Comparison of ENCODE assay signal across 1 cellular context in genomic region chr2:60885683-60886082, GRCh38.
TF ChIP-seq lines count a peak whose summit lies in the region.

No MANE protein-coding gene starts in this region.

TF ChIP-seq in HepG2, 621 proteins besides CTCF, POLR2A, EP300 and RAD21 (continued from another document and continues in another):
- TF ChIP-seq, protein P1, sequence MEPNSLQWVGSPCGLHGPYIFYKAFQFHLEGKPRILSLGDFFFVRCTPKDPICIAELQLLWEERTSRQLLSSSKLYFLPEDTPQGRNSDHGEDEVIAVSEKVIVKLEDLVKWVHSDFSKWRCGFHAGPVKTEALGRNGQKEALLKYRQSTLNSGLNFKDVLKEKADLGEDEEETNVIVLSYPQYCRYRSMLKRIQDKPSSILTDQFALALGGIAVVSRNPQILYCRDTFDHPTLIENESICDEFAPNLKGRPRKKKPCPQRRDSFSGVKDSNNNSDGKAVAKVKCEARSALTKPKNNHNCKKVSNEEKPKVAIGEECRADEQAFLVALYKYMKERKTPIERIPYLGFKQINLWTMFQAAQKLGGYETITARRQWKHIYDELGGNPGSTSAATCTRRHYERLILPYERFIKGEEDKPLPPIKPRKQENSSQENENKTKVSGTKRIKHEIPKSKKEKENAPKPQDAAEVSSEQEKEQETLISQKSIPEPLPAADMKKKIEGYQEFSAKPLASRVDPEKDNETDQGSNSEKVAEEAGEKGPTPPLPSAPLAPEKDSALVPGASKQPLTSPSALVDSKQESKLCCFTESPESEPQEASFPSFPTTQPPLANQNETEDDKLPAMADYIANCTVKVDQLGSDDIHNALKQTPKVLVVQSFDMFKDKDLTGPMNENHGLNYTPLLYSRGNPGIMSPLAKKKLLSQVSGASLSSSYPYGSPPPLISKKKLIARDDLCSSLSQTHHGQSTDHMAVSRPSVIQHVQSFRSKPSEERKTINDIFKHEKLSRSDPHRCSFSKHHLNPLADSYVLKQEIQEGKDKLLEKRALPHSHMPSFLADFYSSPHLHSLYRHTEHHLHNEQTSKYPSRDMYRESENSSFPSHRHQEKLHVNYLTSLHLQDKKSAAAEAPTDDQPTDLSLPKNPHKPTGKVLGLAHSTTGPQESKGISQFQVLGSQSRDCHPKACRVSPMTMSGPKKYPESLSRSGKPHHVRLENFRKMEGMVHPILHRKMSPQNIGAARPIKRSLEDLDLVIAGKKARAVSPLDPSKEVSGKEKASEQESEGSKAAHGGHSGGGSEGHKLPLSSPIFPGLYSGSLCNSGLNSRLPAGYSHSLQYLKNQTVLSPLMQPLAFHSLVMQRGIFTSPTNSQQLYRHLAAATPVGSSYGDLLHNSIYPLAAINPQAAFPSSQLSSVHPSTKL (CRISPR knock-in tag; IDR thresholded peaks at IDR 0.05), result peak; percentile 73
- TF ChIP-seq HDAC1 (CRISPR knock-in tag; IDR thresholded peaks at IDR 0.05), result 0 out of 2 replicates have a peak, but pooled peaks have one; percentile 23
- TF ChIP-seq HHEX (CRISPR knock-in tag; IDR thresholded peaks at IDR 0.05), result 0 out of 2 replicates have a peak, but pooled peaks have one; percentile 37
- no peak for TF ChIP-seq ETV6 (CRISPR knock-in tag; conservative IDR thresholded peaks at IDR 0.05)
- TF ChIP-seq, protein P2, sequence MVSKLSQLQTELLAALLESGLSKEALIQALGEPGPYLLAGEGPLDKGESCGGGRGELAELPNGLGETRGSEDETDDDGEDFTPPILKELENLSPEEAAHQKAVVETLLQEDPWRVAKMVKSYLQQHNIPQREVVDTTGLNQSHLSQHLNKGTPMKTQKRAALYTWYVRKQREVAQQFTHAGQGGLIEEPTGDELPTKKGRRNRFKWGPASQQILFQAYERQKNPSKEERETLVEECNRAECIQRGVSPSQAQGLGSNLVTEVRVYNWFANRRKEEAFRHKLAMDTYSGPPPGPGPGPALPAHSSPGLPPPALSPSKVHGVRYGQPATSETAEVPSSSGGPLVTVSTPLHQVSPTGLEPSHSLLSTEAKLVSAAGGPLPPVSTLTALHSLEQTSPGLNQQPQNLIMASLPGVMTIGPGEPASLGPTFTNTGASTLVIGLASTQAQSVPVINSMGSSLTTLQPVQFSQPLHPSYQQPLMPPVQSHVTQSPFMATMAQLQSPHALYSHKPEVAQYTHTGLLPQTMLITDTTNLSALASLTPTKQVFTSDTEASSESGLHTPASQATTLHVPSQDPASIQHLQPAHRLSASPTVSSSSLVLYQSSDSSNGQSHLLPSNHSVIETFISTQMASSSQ (IDR thresholded peaks at IDR 0.05; ENCODE audit: low read depth), result peak; percentile 82
- TF ChIP-seq, protein P2 (CRISPR knock-in tag; IDR thresholded peaks at IDR 0.05; ENCODE audit: borderline replicate concordance), result peak; percentile 81; the same call in 1 of the 2 replicates
- TF ChIP-seq ISL2 (CRISPR knock-in tag; IDR thresholded peaks at IDR 0.05), result peak; percentile 74
- TF ChIP-seq TFE3 (CRISPR knock-in tag; IDR thresholded peaks at IDR 0.05), result no peak
- TF ChIP-seq KDM4B (CRISPR knock-in tag; IDR thresholded peaks at IDR 0.05), result no peak
- TF ChIP-seq, protein P3, sequence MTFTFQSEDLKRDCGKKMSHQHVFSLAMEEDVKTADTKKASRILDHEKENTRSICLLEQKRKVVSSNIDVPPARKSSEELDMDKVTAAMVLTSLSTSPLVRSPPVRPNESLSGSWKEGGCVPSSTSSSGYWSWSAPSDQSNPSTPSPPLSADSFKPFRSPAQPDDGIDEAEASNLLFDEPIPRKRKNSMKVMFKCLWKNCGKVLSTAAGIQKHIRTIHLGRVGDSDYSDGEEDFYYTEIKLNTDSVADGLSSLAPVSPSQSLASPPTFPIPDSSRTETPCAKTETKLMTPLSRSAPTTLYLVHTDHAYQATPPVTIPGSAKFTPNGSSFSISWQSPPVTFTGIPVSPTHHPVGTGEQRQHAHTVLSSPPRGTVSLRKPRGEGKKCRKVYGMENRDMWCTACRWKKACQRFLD (CRISPR knock-in tag; IDR thresholded peaks at IDR 0.05; ENCODE audit: borderline replicate concordance), result no peak
- TF ChIP-seq RFX1 (IDR thresholded peaks at IDR 0.05), result no peak
- TF ChIP-seq GABPA (IDR thresholded peaks at IDR 0.05; ENCODE audit: low read depth, low read length), result no peak
- no peak for TF ChIP-seq GABPA (CRISPR knock-in tag; IDR thresholded peaks at IDR 0.05; ENCODE audit: low read depth)
- TF ChIP-seq RERE (CRISPR knock-in tag; IDR thresholded peaks at IDR 0.05; ENCODE audit: low read depth), result peak; percentile 76; the same call in 1 of the 2 replicates
- peak; percentile 64 for TF ChIP-seq NCOA2 (CRISPR knock-in tag; IDR thresholded peaks at IDR 0.05)
- peak; percentile 51; the same call in 1 of the 2 replicates for TF ChIP-seq KMT2A (CRISPR knock-in tag; IDR thresholded peaks at IDR 0.05)
- TF ChIP-seq, protein P4, sequence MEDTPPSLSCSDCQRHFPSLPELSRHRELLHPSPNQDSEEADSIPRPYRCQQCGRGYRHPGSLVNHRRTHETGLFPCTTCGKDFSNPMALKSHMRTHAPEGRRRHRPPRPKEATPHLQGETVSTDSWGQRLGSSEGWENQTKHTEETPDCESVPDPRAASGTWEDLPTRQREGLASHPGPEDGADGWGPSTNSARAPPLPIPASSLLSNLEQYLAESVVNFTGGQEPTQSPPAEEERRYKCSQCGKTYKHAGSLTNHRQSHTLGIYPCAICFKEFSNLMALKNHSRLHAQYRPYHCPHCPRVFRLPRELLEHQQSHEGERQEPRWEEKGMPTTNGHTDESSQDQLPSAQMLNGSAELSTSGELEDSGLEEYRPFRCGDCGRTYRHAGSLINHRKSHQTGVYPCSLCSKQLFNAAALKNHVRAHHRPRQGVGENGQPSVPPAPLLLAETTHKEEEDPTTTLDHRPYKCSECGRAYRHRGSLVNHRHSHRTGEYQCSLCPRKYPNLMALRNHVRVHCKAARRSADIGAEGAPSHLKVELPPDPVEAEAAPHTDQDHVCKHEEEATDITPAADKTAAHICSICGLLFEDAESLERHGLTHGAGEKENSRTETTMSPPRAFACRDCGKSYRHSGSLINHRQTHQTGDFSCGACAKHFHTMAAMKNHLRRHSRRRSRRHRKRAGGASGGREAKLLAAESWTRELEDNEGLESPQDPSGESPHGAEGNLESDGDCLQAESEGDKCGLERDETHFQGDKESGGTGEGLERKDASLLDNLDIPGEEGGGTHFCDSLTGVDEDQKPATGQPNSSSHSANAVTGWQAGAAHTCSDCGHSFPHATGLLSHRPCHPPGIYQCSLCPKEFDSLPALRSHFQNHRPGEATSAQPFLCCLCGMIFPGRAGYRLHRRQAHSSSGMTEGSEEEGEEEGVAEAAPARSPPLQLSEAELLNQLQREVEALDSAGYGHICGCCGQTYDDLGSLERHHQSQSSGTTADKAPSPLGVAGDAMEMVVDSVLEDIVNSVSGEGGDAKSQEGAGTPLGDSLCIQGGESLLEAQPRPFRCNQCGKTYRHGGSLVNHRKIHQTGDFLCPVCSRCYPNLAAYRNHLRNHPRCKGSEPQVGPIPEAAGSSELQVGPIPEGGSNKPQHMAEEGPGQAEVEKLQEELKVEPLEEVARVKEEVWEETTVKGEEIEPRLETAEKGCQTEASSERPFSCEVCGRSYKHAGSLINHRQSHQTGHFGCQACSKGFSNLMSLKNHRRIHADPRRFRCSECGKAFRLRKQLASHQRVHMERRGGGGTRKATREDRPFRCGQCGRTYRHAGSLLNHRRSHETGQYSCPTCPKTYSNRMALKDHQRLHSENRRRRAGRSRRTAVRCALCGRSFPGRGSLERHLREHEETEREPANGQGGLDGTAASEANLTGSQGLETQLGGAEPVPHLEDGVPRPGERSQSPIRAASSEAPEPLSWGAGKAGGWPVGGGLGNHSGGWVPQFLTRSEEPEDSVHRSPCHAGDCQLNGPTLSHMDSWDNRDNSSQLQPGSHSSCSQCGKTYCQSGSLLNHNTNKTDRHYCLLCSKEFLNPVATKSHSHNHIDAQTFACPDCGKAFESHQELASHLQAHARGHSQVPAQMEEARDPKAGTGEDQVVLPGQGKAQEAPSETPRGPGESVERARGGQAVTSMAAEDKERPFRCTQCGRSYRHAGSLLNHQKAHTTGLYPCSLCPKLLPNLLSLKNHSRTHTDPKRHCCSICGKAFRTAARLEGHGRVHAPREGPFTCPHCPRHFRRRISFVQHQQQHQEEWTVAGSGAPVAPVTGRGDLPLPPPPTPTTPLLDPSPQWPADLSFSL (CRISPR knock-in tag; IDR thresholded peaks at IDR 0.05), result peak; percentile 72
- TF ChIP-seq HOXD1 (CRISPR knock-in tag; IDR thresholded peaks at IDR 0.05), result no peak
- TF ChIP-seq NFKBIZ (CRISPR knock-in tag; IDR thresholded peaks at IDR 0.05), result no peak
- TF ChIP-seq MTA1 (CRISPR knock-in tag; IDR thresholded peaks at IDR 0.05; ENCODE audit: borderline replicate concordance), result no peak
- no peak for TF ChIP-seq MTF1 (CRISPR knock-in tag; IDR thresholded peaks at IDR 0.05)
- TF ChIP-seq SALL1 (CRISPR knock-in tag; IDR thresholded peaks at IDR 0.05), result peak; percentile 31; the same call in 1 of the 2 replicates
- TF ChIP-seq IKZF4 (CRISPR knock-in tag; IDR thresholded peaks at IDR 0.05; ENCODE audit: borderline replicate concordance, low read depth, not compliant biosample characterization), result no peak
- TF ChIP-seq, protein P5, sequence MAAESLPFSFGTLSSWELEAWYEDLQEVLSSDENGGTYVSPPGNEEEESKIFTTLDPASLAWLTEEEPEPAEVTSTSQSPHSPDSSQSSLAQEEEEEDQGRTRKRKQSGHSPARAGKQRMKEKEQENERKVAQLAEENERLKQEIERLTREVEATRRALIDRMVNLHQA (CRISPR knock-in tag; IDR thresholded peaks at IDR 0.05), result no peak
- no peak for TF ChIP-seq HNF4A (CRISPR knock-in tag; IDR thresholded peaks at IDR 0.05)
- 0 out of 2 replicates have a peak, but pooled peaks have one; percentile 28 for TF ChIP-seq TBX2 (CRISPR knock-in tag; IDR thresholded peaks at IDR 0.05; ENCODE audit: borderline replicate concordance)
- no peak for TF ChIP-seq NFE2L2 (IDR thresholded peaks at IDR 0.05; ENCODE audit: low read length)
- TF ChIP-seq, protein P6, sequence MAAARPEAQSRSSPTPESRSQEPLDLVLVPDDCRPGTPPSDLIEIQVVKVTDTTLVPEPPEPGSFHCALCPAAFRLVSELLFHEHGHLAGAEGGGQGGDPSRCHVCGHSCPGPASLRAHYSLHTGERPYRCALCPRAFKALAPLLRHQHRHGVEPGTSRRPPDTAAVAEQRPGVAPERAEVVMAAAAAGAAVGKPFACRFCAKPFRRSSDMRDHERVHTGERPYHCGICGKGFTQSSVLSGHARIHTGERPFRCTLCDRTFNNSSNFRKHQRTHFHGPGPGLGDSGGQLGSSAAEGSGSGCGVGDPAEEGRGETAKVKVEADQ (CRISPR knock-in tag; IDR thresholded peaks at IDR 0.05; ENCODE audit: borderline replicate concordance), result no peak
- TF ChIP-seq NR2F2 (IDR thresholded peaks at IDR 0.05; ENCODE audit: borderline replicate concordance, low read depth), result peak; percentile 55; the same call in 1 of the 2 replicates
- no peak for TF ChIP-seq FOXP1 (IDR thresholded peaks at IDR 0.05)
- peak; percentile 77 for TF ChIP-seq FOXP1 (CRISPR knock-in tag; IDR thresholded peaks at IDR 0.05)
- no peak for TF ChIP-seq SCMH1 (CRISPR knock-in tag; IDR thresholded peaks at IDR 0.05; ENCODE audit: borderline replicate concordance)
- TF ChIP-seq ZSCAN25 (CRISPR knock-in tag; IDR thresholded peaks at IDR 0.05), result no peak
- no peak for TF ChIP-seq KLF15 (CRISPR knock-in tag; IDR thresholded peaks at IDR 0.05; ENCODE audit: borderline replicate concordance)
